In genomic region chr21:40466893-40467483, GRCh38 we compare ENCODE assay signal across 8 cellular contexts.
A peak's percentile ranks its signal among the peaks of the same experiment; 100 is the strongest.
DNase-seq lines count a peak whose midpoint lies in the region; ATAC-seq, FAIRE-seq and TF ChIP-seq lines count a peak whose summit lies in the region.

No MANE protein-coding gene starts in this region.

- TF ChIP-seq POLR2A in HCT116 (IDR thresholded peaks at IDR 0.05; ENCODE audit: borderline replicate concordance, extremely low read depth, insufficient read depth, insufficient read length) (no peak), gastroesophageal sphincter (IDR thresholded peaks at IDR 0.05) (no peak)

- no peaks in the 10 kb centered on the region for H3K36me3 ChIP-seq in HCT116 (ENCODE audit: control insufficient read depth in 1 of 2, insufficient read depth in 2 of 2, low read length in 2 of 2)
- H3K36me3 ChIP-seq in pancreas = no peaks in the 10 kb centered on the region
- H3K36me3 ChIP-seq in gastroesophageal sphincter = no peaks in the 10 kb centered on the region

- TF ChIP-seq RAD21 in HCT116 (IDR thresholded peaks at IDR 0.05; ENCODE audit: low read depth) = no peak

- WGBS in pancreas, 2 donors = 54 to 56% methylated on average over 1 of the region's 1 CpG
- 91 to 100% methylated on average over 1 of the region's 1 CpG for WGBS in gastroesophageal sphincter (ENCODE audit: low coverage in 1 of 2), 2 donors

- H3K4me1 Mint-ChIP-seq in T-helper 17 cell = no peaks in the 10 kb centered on the region

- H3K4me3 Mint-ChIP-seq in T-helper 17 cell = no peak overlapping the region

- H3K4me2 ChIP-seq in HCT116 (ENCODE audit: low read length) = no peak overlapping the region

- no peaks in the 10 kb centered on the region for H4K20me1 ChIP-seq in HCT116 (ENCODE audit: insufficient read depth)

- ATAC-seq in HCT116 (no peak), pancreas (peak in 1 of 4 donors; percentile 42), gastroesophageal sphincter (no peak), HG02763 (IDR thresholded peaks at IDR 0.05; ENCODE audit: unreplicated experiment) (no peak), T-helper 17 cell (no peak)

- RAD21 ChIA-PET in HCT116 (lab: Charles Lee; ENCODE audit: low non-redundant PET in 1 of 2, low total read pairs in 2 of 2, uncharacterized antibody in 2 of 2, unreplicated experiment in 2 of 2) = no interaction called here

- TF ChIP-seq EP300 in gastroesophageal sphincter (IDR thresholded peaks at IDR 0.05) = no peak

- intact Hi-C loops in HCT116 (cut with micrococcal nuclease) = loop anchor here (5.0 kb wide), 1 partner anchor 600 kb away; no protein-coding TSS in a partner anchor
- intact Hi-C loops in pancreas (cut with DNase I) = loop anchor here in 1 of 3 donors (10.0 kb wide), 1 partner anchor 608 kb away; no protein-coding TSS in a partner anchor

- H3K4me1 ChIP-seq in HCT116 (ENCODE audit: control insufficient read depth in 1 of 2, insufficient read depth in 2 of 2, low read length in 2 of 2) (no peaks in the 10 kb centered on the region), pancreas (no peaks in the 10 kb centered on the region), gastroesophageal sphincter (no peaks in the 10 kb centered on the region)

- H3K9me3 ChIP-seq in HCT116 (ENCODE audit: control insufficient read depth in 1 of 2, insufficient read depth in 1 of 2, low read depth in 1 of 2, low read length in 2 of 2) = peaks cover 14 to 30% of the 10 kb centered on the region in 2 experiments; a peak in 2 of 4 replicates
- H3K9me3 ChIP-seq in pancreas = no peaks in the 10 kb centered on the region
- no peaks in the 10 kb centered on the region for H3K9me3 ChIP-seq in gastroesophageal sphincter
- H3K9me3 ChIP-seq in T-helper 17 cell (ENCODE audit: control insufficient read depth, low read length, poor library complexity, severe bottlenecking) = no peaks in the 10 kb centered on the region

- no peak overlapping the region for H2AFZ ChIP-seq in HCT116 (ENCODE audit: low read depth, low read length, poor library complexity, severe bottlenecking)

- no peaks in the 10 kb centered on the region for H3K36me3 Mint-ChIP-seq in T-helper 17 cell (ENCODE audit: low read depth)

- POLR2A ChIA-PET in HCT116 (lab: Charles Lee) = no interaction called here

- no peak overlapping the region for H3K27ac ChIP-seq in HCT116 (ENCODE audit: low read depth, low read length)
- no peak overlapping the region for H3K27ac ChIP-seq in pancreas
- no peak overlapping the region for H3K27ac ChIP-seq in gastroesophageal sphincter

- TF ChIP-seq CTCF in HCT116 (IDR thresholded peaks at IDR 0.05 in 2 of 3, conservative IDR thresholded peaks at IDR 0.05 in 1 of 3; ENCODE audit: borderline replicate concordance in 1 of 3, insufficient read depth in 1 of 3, low read depth in 2 of 3, low read length in 2 of 3) (peak in 2 of 3 experiments; percentile 16 to 28; a peak in 3 of 6 replicates), pancreas (IDR thresholded peaks at IDR 0.05) (peak in 2 of 4 donors; percentile 26 to 42), gastroesophageal sphincter (IDR thresholded peaks at IDR 0.05) (peak in 1 of 4 experiments; percentile 18)

- DNase-seq in HCT116 (ENCODE audit: low read depth, low spot score) (no peak), NCI-H2227 treated with DMSO at 0.1 percent for 48 hours (lab: John Stamatoyannopoulos, UW) (peak; percentile 3), cerebellar cortex (ENCODE audit: low spot score) (peak; percentile 43), pancreas (peak in 1 of 6 donors; percentile 15), GM19240 (ENCODE audit: insufficient read length, low spot score) (no peak), T-helper 17 cell (no peak)

- no peaks in the 10 kb centered on the region for H3K9me2 ChIP-seq in HCT116 (ENCODE audit: insufficient read depth)

- CTCF ChIA-PET in HCT116 (lab: Charles Lee) = no interaction called here

- H3K27me3 ChIP-seq in HCT116 (ENCODE audit: insufficient read depth, low read length) (no peaks in the 10 kb centered on the region), pancreas (peaks cover 0 to 25% (median 2%) of the 10 kb centered on the region in 4 donors), gastroesophageal sphincter (peaks cover under 1% of the 10 kb centered on the region)

- H3K79me2 ChIP-seq in HCT116 (ENCODE audit: insufficient read depth, low read length) = no peaks in the 10 kb centered on the region

- H3K27me3 Mint-ChIP-seq in T-helper 17 cell = no peaks in the 10 kb centered on the region

- H3K9ac ChIP-seq in HCT116 (ENCODE audit: low read length) = no peak overlapping the region

- H3K4me3 ChIP-seq in HCT116 (replicated peaks in 1 of 2; ENCODE audit: low read depth in 1 of 2, low read length in 2 of 2) (no peak overlapping the region), pancreas (no peak overlapping the region), gastroesophageal sphincter (no peak overlapping the region)

- BruUV-seq in HCT116 (replicated peaks; lab: Mats Ljungman, UMichigan) = no TSS peak

- no peak overlapping the region for H3K27ac Mint-ChIP-seq in T-helper 17 cell

- FAIRE-seq in pancreas (lab: Jason Lieb, UNC) = peak; percentile 37

TF ChIP-seq in HCT116, 20 proteins besides CTCF, POLR2A, EP300 and RAD21:
- TF ChIP-seq JUND (IDR thresholded peaks at IDR 0.05) (no peak), YY1 (IDR thresholded peaks at IDR 0.05; ENCODE audit: extremely low read depth, insufficient replicate concordance, low read depth, low read length) (no peak), EZH2 (IDR thresholded peaks at IDR 0.05) (no peak), ELF1 (IDR thresholded peaks at IDR 0.05; ENCODE audit: borderline replicate concordance, low read depth) (no peak), MAX (IDR thresholded peaks at IDR 0.05) (no peak), SP1 (IDR thresholded peaks at IDR 0.05; ENCODE audit: low read depth) (no peak), CBX3 (IDR thresholded peaks at IDR 0.05; ENCODE audit: low read depth) (no peak), POLR2AphosphoS5 (IDR thresholded peaks at IDR 0.05; ENCODE audit: low read depth, low read length) (no peak), ZNF274 (IDR thresholded peaks at IDR 0.05; ENCODE audit: low read depth, low read length) (no peak), SIN3A (IDR thresholded peaks at IDR 0.05; ENCODE audit: low read depth) (no peak), FOSL1 (IDR thresholded peaks at IDR 0.05; ENCODE audit: low read depth) (no peak), ATF3 (IDR thresholded peaks at IDR 0.05) (no peak), ZBTB33 (IDR thresholded peaks at IDR 0.05; ENCODE audit: extremely low read depth, insufficient replicate concordance, low read length) (no peak), CEBPB (IDR thresholded peaks at IDR 0.05; ENCODE audit: low read depth) (no peak), EZH2phosphoT487 (IDR thresholded peaks at IDR 0.05; ENCODE audit: borderline replicate concordance) (no peak), ZFX (IDR thresholded peaks at IDR 0.05) (no peak), EGR1 (IDR thresholded peaks at IDR 0.05; ENCODE audit: low read depth) (no peak), TCF7L2 (IDR thresholded peaks at IDR 0.05; ENCODE audit: borderline replicate concordance, extremely low read depth, insufficient read depth, insufficient read length) (no peak), SRF (IDR thresholded peaks at IDR 0.05; ENCODE audit: low read depth) (no peak), REST (IDR thresholded peaks at IDR 0.05; ENCODE audit: low read depth) (no peak)
TF ChIP-seq in HCT116: peak in this region for 0.

Comparison
In these comparisons a context has a peak if more than half of its experiments do, and no peak if none do; other contexts are left out.
1. DNase-seq: peak in NCI-H2227 treated with DMSO at 0.1 percent for 48 hours (single experiment) and cerebellar cortex (single experiment); none in HCT116 (single experiment), GM19240 (single experiment) and T-helper 17 cell (0 of 3).